16 cellular contexts compared by ENCODE assay signal in genomic region chr1:45908613-45909140, GRCh38.
DNase-seq lines count a peak whose midpoint lies in the region; ATAC-seq and TF ChIP-seq lines count a peak whose summit lies in the region.
"Had no signal": no experiment of that assay in that cellular context is flagged by ENCODE, and none has a peak within 500 bp of the region (broad histone marks: within the 10 kb centered on the region; RNA-seq: fewer than 3 reads in every experiment).

No MANE protein-coding gene starts in this region.

- H3K79me1 ChIP-seq in H9 (ENCODE audit: insufficient read depth, low read depth, low read length, poor library complexity, severe bottlenecking) = peaks cover 7% of the 10 kb centered on the region

- H3K9ac ChIP-seq in H9 (ENCODE audit: extremely low read depth, insufficient read length, low read length) (no peak overlapping the region), OCI-LY1 (ENCODE audit: low read length) (no peak overlapping the region), skeletal muscle tissue (ENCODE audit: low read depth in 1 of 3, low read length in 3 of 3) (peak overlapping the region in 2 of 3 donors; percentile 0 to 43)
- H3K9ac ChIP-seq: BLaER1 treated with 17β-estradiol and CSF1 and Interleukin-3, amounts not matched to agents 10 nM and 100 nM; SK-N-SH had no signal

- peaks cover 30 to 43% of the 10 kb centered on the region in 2 experiments for H3K4me1 Mint-ChIP-seq in H9
- H3K4me1 Mint-ChIP-seq in brain = peaks cover 40% of the 10 kb centered on the region

- no peak overlapping the region for H4K91ac ChIP-seq in H9 (ENCODE audit: insufficient read length, low read depth, low read length)

- DNase-seq in H9 (no peak), esophagus squamous epithelium (lab: John Stamatoyannopoulos, UW) (no peak), HEK293T (ENCODE audit: extremely low spot score) (no peak)
- DNase-seq: CD8-positive, alpha-beta T cell; KBM-7; NCI-H1105; NCI-H2081; NCI-H748 treated with DMSO at 0.1 percent for 48 hours; NK-92 treated with Interleukin-12 subunit alpha and Interleukin-12 subunit beta, amount 100 ng/mL, for 24 hours; SHP77 treated with DMSO at 0.1 percent for 48 hours; SK-N-SH had no signal

- H3K27me3 Mint-ChIP-seq in H9 (ENCODE audit: low read depth) = no peaks in the 10 kb centered on the region
- no peaks in the 10 kb centered on the region for H3K27me3 Mint-ChIP-seq in brain

- H3K4me3 ChIP-seq in OCI-LY1 (ENCODE audit: low read depth, low read length, poor library complexity, severe bottlenecking) (no peak overlapping the region), skeletal muscle tissue (ENCODE audit: low read length in 3 of 3) (no peak overlapping the region), esophagus squamous epithelium (no peak overlapping the region)
- H3K4me3 ChIP-seq: BLaER1 treated with 17β-estradiol and CSF1 and Interleukin-3, amounts not matched to agents 10 nM and 100 nM had no signal

- no peak overlapping the region for H2AK5ac ChIP-seq in H9 (ENCODE audit: insufficient read length, low read length)

- H2BK120ac ChIP-seq in H9 (ENCODE audit: low read depth, low read length, poor library complexity, severe bottlenecking) = no peak overlapping the region

- H3K9me3 Mint-ChIP-seq in H9 (no peaks in the 10 kb centered on the region), brain (no peaks in the 10 kb centered on the region)
- H3K9me3 Mint-ChIP-seq: CD8-positive, alpha-beta T cell had no signal

- no peak overlapping the region for H3K23ac ChIP-seq in H9 (ENCODE audit: insufficient read length, low read depth, low read length)

- no peak overlapping the region for H3K18ac ChIP-seq in H9 (ENCODE audit: insufficient read length, low read depth, low read length)

- H2AFZ ChIP-seq in H9 (ENCODE audit: low read length) = no peak overlapping the region
- H2AFZ ChIP-seq in OCI-LY1 (ENCODE audit: low read length) = no peak overlapping the region

- intact Hi-C loops in esophagus squamous epithelium (cut with DNase I) = no loop called here

- H3K27me3 ChIP-seq in H9 (ENCODE audit: insufficient read depth, low read length) (no peaks in the 10 kb centered on the region), OCI-LY1 (ENCODE audit: insufficient read depth, low read length) (no peaks in the 10 kb centered on the region), skeletal muscle tissue (ENCODE audit: control insufficient read depth in 3 of 3, insufficient read depth in 3 of 3, low read length in 3 of 3) (no peaks in the 10 kb centered on the region), esophagus squamous epithelium (no peaks in the 10 kb centered on the region)
- H3K27me3 ChIP-seq: BLaER1 treated with 17β-estradiol and CSF1 and Interleukin-3, amounts not matched to agents 10 nM and 100 nM had no signal

- no peaks in the 10 kb centered on the region for H3K79me2 ChIP-seq in H9 (ENCODE audit: insufficient read depth, low read length)
- H3K79me2 ChIP-seq in OCI-LY1 (ENCODE audit: insufficient read depth, low read length) = peaks cover 1% of the 10 kb centered on the region; the same call in 1 of the 2 replicates

- no CpG with 5 or more reads among the region's 3 CpGs for WGBS in H9 (ENCODE audit: extremely low coverage, insufficient read length, low lambda C conversion rate)
- WGBS in esophagus squamous epithelium, 2 donors = 60 to 61% methylated on average over 3 of the region's 3 CpGs

- H3K36me3 Mint-ChIP-seq in H9 (ENCODE audit: insufficient read depth in 1 of 3, low read depth in 3 of 3) = no peaks in the 10 kb centered on the region
- no peaks in the 10 kb centered on the region for H3K36me3 Mint-ChIP-seq in brain
- H3K36me3 Mint-ChIP-seq: CD8-positive, alpha-beta T cell had no signal

- H3K14ac ChIP-seq in H9 (ENCODE audit: insufficient read depth, low read length) = no peak overlapping the region

- no peaks in the 10 kb centered on the region for H3F3A ChIP-seq in OCI-LY1 (ENCODE audit: insufficient read depth, low read length)

- POLR2A ChIA-PET in HEK293T (lab: Yijun Ruan, JAX) = no interaction called here

- H4K5ac ChIP-seq in H9 (ENCODE audit: insufficient read length, low read depth, low read length) = no peak overlapping the region

- no peak overlapping the region for H2BK5ac ChIP-seq in H9 (ENCODE audit: insufficient read length, low read length)

- TF ChIP-seq POLR2A in esophagus squamous epithelium (IDR thresholded peaks at IDR 0.05) = no peak

- TF ChIP-seq CTCF in H9 (conservative IDR thresholded peaks at IDR 0.05) (no peak), OCI-LY1 (IDR thresholded peaks at IDR 0.05; ENCODE audit: low read length) (no peak), brain (conservative IDR thresholded peaks at IDR 0.05) (no peak), esophagus squamous epithelium (IDR thresholded peaks at IDR 0.05) (no peak)

- H3K4me3 Mint-ChIP-seq in H9 (peak overlapping the region in 1 of 2 experiments; percentile 52; a peak in 1 of 5 replicates), brain (peak overlapping the region in 1 of 5 experiments; percentile 58)
- H3K4me3 Mint-ChIP-seq: CD8-positive, alpha-beta T cell had no signal

- H3K36me3 ChIP-seq in OCI-LY1 (ENCODE audit: insufficient read depth, low read length) = no peaks in the 10 kb centered on the region
- H3K36me3 ChIP-seq in skeletal muscle tissue (ENCODE audit: control insufficient read depth in 3 of 3, insufficient read depth in 3 of 3, low read length in 3 of 3) = no peaks in the 10 kb centered on the region
- H3K36me3 ChIP-seq in esophagus squamous epithelium = no peaks in the 10 kb centered on the region

- H2BK15ac ChIP-seq in H9 (ENCODE audit: low read depth, low read length) = no peak overlapping the region

- H3K23me2 ChIP-seq in H9 (ENCODE audit: insufficient read length, low read depth, low read length, poor library complexity, severe bottlenecking) = no peaks in the 10 kb centered on the region

- no peak overlapping the region for H2BK12ac ChIP-seq in H9 (ENCODE audit: insufficient read length, low read depth, low read length)

- H3K9me2 ChIP-seq in OCI-LY1 (ENCODE audit: low read depth, low read length) = no peaks in the 10 kb centered on the region
- H3K9me2 ChIP-seq: SK-N-SH had no signal

- H4K20me1 ChIP-seq in H9 (ENCODE audit: control insufficient read depth, insufficient read depth, insufficient read length) (no peaks in the 10 kb centered on the region), OCI-LY1 (ENCODE audit: insufficient read depth, low read length) (no peaks in the 10 kb centered on the region)

- no peak overlapping the region for H3K56ac ChIP-seq in H9 (ENCODE audit: insufficient read length, low read depth, low read length)

- no peak overlapping the region for H3K4ac ChIP-seq in H9 (ENCODE audit: low read depth, low read length)

- H2BK20ac ChIP-seq in H9 (ENCODE audit: low read depth, low read length, poor library complexity, severe bottlenecking) = no peak overlapping the region

- H3K4me2 ChIP-seq in H9 (ENCODE audit: insufficient read depth, insufficient read length, low read length) = no peak overlapping the region
- H3K4me2 ChIP-seq in OCI-LY1 (ENCODE audit: low read length) = peak overlapping the region; percentile 26
- H3K4me2 ChIP-seq: BLaER1 treated with 17β-estradiol and CSF1 and Interleukin-3, amounts not matched to agents 10 nM and 100 nM; SK-N-SH had no signal

- H3K4me1 ChIP-seq in H9 (ENCODE audit: insufficient read depth, low read length) (peaks cover 9% of the 10 kb centered on the region; the same call in 1 of the 2 replicates), OCI-LY1 (ENCODE audit: insufficient read depth, low read length, severe bottlenecking) (peaks cover 27% of the 10 kb centered on the region), skeletal muscle tissue (ENCODE audit: control insufficient read depth in 3 of 3, insufficient read depth in 3 of 3, low read length in 3 of 3) (peaks cover 15 to 24% (median 19%) of the 10 kb centered on the region in 3 donors), esophagus squamous epithelium (peaks cover 0 to 12% (median 0%) of the 10 kb centered on the region in 3 donors)
- H3K4me1 ChIP-seq: BLaER1 treated with 17β-estradiol and CSF1 and Interleukin-3, amounts not matched to agents 10 nM and 100 nM had no signal

- no peak overlapping the region for H4K8ac ChIP-seq in H9 (replicated peaks; ENCODE audit: insufficient read length, low read depth, low read length)

- ATAC-seq in GM19395 (IDR thresholded peaks at IDR 0.05; ENCODE audit: unreplicated experiment) = no peak
- ATAC-seq: CD8-positive, alpha-beta T cell had no signal

- no peak overlapping the region for H3K27ac ChIP-seq in H9 (ENCODE audit: insufficient read length, low read depth, low read length)
- no peak overlapping the region for H3K27ac ChIP-seq in OCI-LY1 (ENCODE audit: low read depth, low read length, poor library complexity, severe bottlenecking)
- H3K27ac ChIP-seq in skeletal muscle tissue (ENCODE audit: low read depth, low read length) = no peak overlapping the region
- no peak overlapping the region for H3K27ac ChIP-seq in esophagus squamous epithelium
- H3K27ac ChIP-seq: BLaER1 treated with 17β-estradiol and CSF1 and Interleukin-3, amounts not matched to agents 10 nM and 100 nM had no signal

- CTCF ChIA-PET in HEK293T (lab: Yijun Ruan, JAX) = no interaction called here

- H3K9me3 ChIP-seq in H9 (ENCODE audit: control insufficient read depth, low read depth, low read length) (no peaks in the 10 kb centered on the region), OCI-LY1 (ENCODE audit: low read length) (no peaks in the 10 kb centered on the region), skeletal muscle tissue (ENCODE audit: control insufficient read depth in 3 of 3, low read length in 3 of 3) (no peaks in the 10 kb centered on the region), esophagus squamous epithelium (no peaks in the 10 kb centered on the region)
- H3K9me3 ChIP-seq: BLaER1 treated with 17β-estradiol and CSF1 and Interleukin-3, amounts not matched to agents 10 nM and 100 nM; SK-N-SH had no signal

- H3K27ac Mint-ChIP-seq in H9 = peak overlapping the region in 2 of 3 experiments; percentile 75 to 86; a peak in 4 of 7 replicates
- peak overlapping the region in 3 of 5 experiments; percentile 25 to 54 (median 27) for H3K27ac Mint-ChIP-seq in brain
- H3K27ac Mint-ChIP-seq: CD8-positive, alpha-beta T cell had no signal

- no peak overlapping the region for H3T11ph ChIP-seq in H9 (ENCODE audit: low read length)

TF ChIP-seq in HEK293T, 16 proteins besides CTCF, POLR2A, EP300 and RAD21:
- TF ChIP-seq L3MBTL2 (conservative IDR thresholded peaks at IDR 0.05) (no peak), FOXA1 (IDR thresholded peaks at IDR 0.05) (no peak), FOXK2 (IDR thresholded peaks at IDR 0.05) (no peak), CTBP1 (IDR thresholded peaks at IDR 0.05; ENCODE audit: borderline replicate concordance) (no peak), ZNF384 (IDR thresholded peaks at IDR 0.05) (no peak), LEF1 (IDR thresholded peaks at IDR 0.05; ENCODE audit: borderline replicate concordance) (no peak), FOXM1 (IDR thresholded peaks at IDR 0.05; ENCODE audit: borderline replicate concordance) (no peak), SP1 (IDR thresholded peaks at IDR 0.05) (no peak), ARNT (IDR thresholded peaks at IDR 0.05) (no peak)
TF ChIP-seq in HEK293T: peak in this region for 0.

Comparison
In these comparisons a context has a peak if more than half of its experiments do, and no peak if none do; other contexts are left out.
1. H3K9ac ChIP-seq: peak in skeletal muscle tissue (2 of 3); none in H9 (single experiment) and OCI-LY1 (single experiment).